Comparison of ENCODE assay signal across 9 cellular contexts in genomic region chr12:52190860-52191729, GRCh38. TPM values are rescaled to one million over a fixed set of nuclear protein-coding genes. Genes with fewer than 3 reads are reported as not detected.
DNase-seq lines count a peak whose midpoint lies in the region; ATAC-seq and TF ChIP-seq lines count a peak whose summit lies in the region.
"Had no signal": no experiment of that assay in that cellular context is flagged by ENCODE, and none has a peak within 500 bp of the region (broad histone marks: within the 10 kb centered on the region; RNA-seq: fewer than 3 reads in every experiment).

No MANE protein-coding gene starts in this region.

- WGBS in thyroid gland, 2 donors = 86 to 91% methylated on average over 9 to 11 of the region's 16 CpGs

- CTCF ChIA-PET in HEK293 (lab: Yijun Ruan, JAX) = interaction anchor here (0.6 to 5.7 kb wide), 8 partner anchors 11 to 167 kb away, joined by 3 to 53 read pairs (median 6); no protein-coding TSS in a partner anchor

- no peak for DNase-seq in adipocyte (ENCODE audit: low read depth)
- DNase-seq in kidney tubule cell (ENCODE audit: low spot score) = peak; percentile 80
- no peak for DNase-seq in thyroid gland
- DNase-seq in progenitor cell of endocrine pancreas (ENCODE audit: low spot score, unreplicated experiment) = no peak
- no peak for DNase-seq in left ventricle myocardium superior
- DNase-seq: NCI-H2081 had no signal

- H3K36me3 ChIP-seq in HEK293 (ENCODE audit: control insufficient read depth in 2 of 2, insufficient read depth in 1 of 2, low read length in 2 of 2) (no peaks in the 10 kb centered on the region), adipocyte (ENCODE audit: control insufficient read depth, insufficient read depth, low read length, severe bottlenecking) (no peaks in the 10 kb centered on the region), thyroid gland (no peaks in the 10 kb centered on the region)
- H3K36me3 ChIP-seq: cardiac muscle cell had no signal

- no peak for ATAC-seq in activated T-helper 17 cell treated with anti-CD3 and anti-CD28 coated beads, Interleukin-2, amount 50 U/mL, for 72 hours (replicated peaks)
- no peak for ATAC-seq in left ventricle myocardium superior

- H3K4me1 Mint-ChIP-seq in activated T-helper 17 cell treated with anti-CD3 and anti-CD28 coated beads, Interleukin-2, amount 50 U/mL, for 72 hours = peaks cover 17% of the 10 kb centered on the region
- H3K4me1 Mint-ChIP-seq in progenitor cell of endocrine pancreas (ENCODE audit: low read depth) = no peaks in the 10 kb centered on the region

- H3K27me3 ChIP-seq in adipocyte (replicated peaks; ENCODE audit: control insufficient read depth, insufficient read depth, low read length) (no peaks in the 10 kb centered on the region), thyroid gland (no peaks in the 10 kb centered on the region)

- POLR2A ChIA-PET in HEK293 (lab: Yijun Ruan, JAX) = interaction anchor here (0.7 to 2.3 kb wide), 12 partner anchors 8 to 683 kb away, joined by 3 to 19 read pairs (median 4); no protein-coding TSS in a partner anchor

- H3K4me3 ChIP-seq in HEK293 (ENCODE audit: low read depth, low read length) = peak overlapping the region; percentile 6
- no peak overlapping the region for H3K4me3 ChIP-seq in adipocyte (ENCODE audit: low read length)
- no peak overlapping the region for H3K4me3 ChIP-seq in thyroid gland (replicated peaks in 1 of 3)
- H3K4me3 ChIP-seq: cardiac muscle cell had no signal

- H3K27ac ChIP-seq in HEK293 (ENCODE audit: extremely low read depth, low read depth, low read length) (no peak overlapping the region), thyroid gland (peak overlapping the region; percentile 89 to 97 (median 90))
- H3K27ac ChIP-seq: cardiac muscle cell had no signal

- H3K9ac ChIP-seq in adipocyte (ENCODE audit: low read length) = peak overlapping the region; percentile 30

- H3K9me3 Mint-ChIP-seq in activated T-helper 17 cell treated with anti-CD3 and anti-CD28 coated beads, Interleukin-2, amount 50 U/mL, for 72 hours = no peaks in the 10 kb centered on the region
- no peaks in the 10 kb centered on the region for H3K9me3 Mint-ChIP-seq in progenitor cell of endocrine pancreas (ENCODE audit: low read depth)

- no peaks in the 10 kb centered on the region for H3K9me3 ChIP-seq in HEK293 (ENCODE audit: control insufficient read depth, insufficient read depth, low read depth, low read length)
- no peaks in the 10 kb centered on the region for H3K9me3 ChIP-seq in adipocyte (ENCODE audit: control insufficient read depth, low read length)
- no peaks in the 10 kb centered on the region for H3K9me3 ChIP-seq in thyroid gland

- TF ChIP-seq POLR2A in thyroid gland (IDR thresholded peaks at IDR 0.05) = no peak

- H3K27me3 Mint-ChIP-seq in activated T-helper 17 cell treated with anti-CD3 and anti-CD28 coated beads, Interleukin-2, amount 50 U/mL, for 72 hours = peaks cover 4% of the 10 kb centered on the region
- H3K27me3 Mint-ChIP-seq in progenitor cell of endocrine pancreas = peaks cover 15% of the 10 kb centered on the region

- TF ChIP-seq CTCF in HEK293 (tag by site-specific recombination; IDR thresholded peaks at IDR 0.05) (no peak), thyroid gland (IDR thresholded peaks at IDR 0.05) (no peak), progenitor cell of endocrine pancreas (IDR thresholded peaks at IDR 0.05; ENCODE audit: unreplicated experiment) (no peak)

- intact Hi-C loops in thyroid gland (cut with DNase I) = no loop called here
- intact Hi-C loops in left ventricle myocardium superior (cut with micrococcal nuclease) = no loop called here

- no peak overlapping the region for H3K4me3 Mint-ChIP-seq in activated T-helper 17 cell treated with anti-CD3 and anti-CD28 coated beads, Interleukin-2, amount 50 U/mL, for 72 hours
- no peak overlapping the region for H3K4me3 Mint-ChIP-seq in progenitor cell of endocrine pancreas (ENCODE audit: low read depth)

- no peaks in the 10 kb centered on the region for H3K36me3 Mint-ChIP-seq in activated T-helper 17 cell treated with anti-CD3 and anti-CD28 coated beads, Interleukin-2, amount 50 U/mL, for 72 hours (ENCODE audit: low read depth)
- H3K36me3 Mint-ChIP-seq in progenitor cell of endocrine pancreas (ENCODE audit: insufficient read depth) = no peaks in the 10 kb centered on the region

- H3K27ac Mint-ChIP-seq in activated T-helper 17 cell treated with anti-CD3 and anti-CD28 coated beads, Interleukin-2, amount 50 U/mL, for 72 hours = no peak overlapping the region
- H3K27ac Mint-ChIP-seq in progenitor cell of endocrine pancreas = no peak overlapping the region

- peaks cover 2% of the 10 kb centered on the region; the same call in 1 of the 2 replicates for H3K4me1 ChIP-seq in HEK293 (ENCODE audit: control insufficient read depth, insufficient read depth, low read length)
- H3K4me1 ChIP-seq in adipocyte (ENCODE audit: control insufficient read depth, insufficient read depth, low read length) = peaks cover 69% of the 10 kb centered on the region
- H3K4me1 ChIP-seq in thyroid gland = peaks cover 37 to 66% of the 10 kb centered on the region in 2 donors

TF ChIP-seq in HEK293, 187 proteins besides CTCF, POLR2A, EP300 and RAD21:
- no peak for TF ChIP-seq BCL11B (tag by site-specific recombination; IDR thresholded peaks at IDR 0.05; ENCODE audit: low read depth)
- no peak for TF ChIP-seq ZNF664 (tag by site-specific recombination; IDR thresholded peaks at IDR 0.05)
- TF ChIP-seq GLIS1 (tag by site-specific recombination; IDR thresholded peaks at IDR 0.05) = peak; percentile 22; the same call in 1 of the 2 replicates
- TF ChIP-seq ZNF843 (tag by site-specific recombination; IDR thresholded peaks at IDR 0.05) = no peak
- TF ChIP-seq, protein P1, sequence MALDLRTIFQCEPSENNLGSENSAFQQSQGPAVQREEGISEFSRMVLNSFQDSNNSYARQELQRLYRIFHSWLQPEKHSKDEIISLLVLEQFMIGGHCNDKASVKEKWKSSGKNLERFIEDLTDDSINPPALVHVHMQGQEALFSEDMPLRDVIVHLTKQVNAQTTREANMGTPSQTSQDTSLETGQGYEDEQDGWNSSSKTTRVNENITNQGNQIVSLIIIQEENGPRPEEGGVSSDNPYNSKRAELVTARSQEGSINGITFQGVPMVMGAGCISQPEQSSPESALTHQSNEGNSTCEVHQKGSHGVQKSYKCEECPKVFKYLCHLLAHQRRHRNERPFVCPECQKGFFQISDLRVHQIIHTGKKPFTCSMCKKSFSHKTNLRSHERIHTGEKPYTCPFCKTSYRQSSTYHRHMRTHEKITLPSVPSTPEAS (tag by site-specific recombination; IDR thresholded peaks at IDR 0.05) = no peak
- TF ChIP-seq GLIS2 (tag by site-specific recombination; IDR thresholded peaks at IDR 0.05) = peak; percentile 42; the same call in 1 of the 2 replicates
- TF ChIP-seq PBX3 (CRISPR knock-in tag; IDR thresholded peaks at IDR 0.05) = no peak
- TF ChIP-seq SCRT2 (tag by site-specific recombination; IDR thresholded peaks at IDR 0.05) = peak; percentile 68
- 0 out of 2 replicates have a peak, but pooled peaks have one; percentile 19 for TF ChIP-seq SCRT1 (tag by site-specific recombination; IDR thresholded peaks at IDR 0.05; ENCODE audit: borderline replicate concordance)
TF ChIP-seq in HEK293: peak in this region for 4.

RNA-seq across cellular contexts. Expression of gene KRT80, which starts 0.7 kb away (rescaled TPM):
- 1 to 10 TPM in 1 of 4 donors, under 1 TPM in 1, not detected in 2; 0.34 to 1.6 TPM for total RNA-seq in thyroid gland
- not detected for total RNA-seq in activated T-helper 17 cell treated with anti-CD3 and anti-CD28 coated beads, Interleukin-2, amount 50 U/mL, for 72 hours
- total RNA-seq in progenitor cell of endocrine pancreas = 0.07 and 0.20 TPM in 2 replicates
- total RNA-seq in left ventricle myocardium superior = not detected
- total RNA-seq: cardiac muscle cell had no signal

RNA-seq across cellular contexts. Expression of gene KRT7, which starts 41.9 kb away (rescaled TPM):
- total RNA-seq in thyroid gland (100 to 1,000 TPM; 333 to 826 (median 460) TPM), progenitor cell of endocrine pancreas (11.6 and 18.2 TPM in 2 replicates), left ventricle myocardium superior (0.69 TPM)
- total RNA-seq in activated T-helper 17 cell treated with anti-CD3 and anti-CD28 coated beads, Interleukin-2, amount 50 U/mL, for 72 hours = 10 to 100 TPM in 1 of 2 donors, 1 to 10 TPM in 1; 7.6 to 12.5 TPM

Comparison
In these comparisons a context has a peak if more than half of its experiments do, and no peak if none do; other contexts are left out.
1. RNA of gene KRT7, which starts 41.9 kb away (total RNA-seq): 333 to 826 TPM in thyroid gland; 7.6 to 12.5 TPM in activated T-helper 17 cell treated with anti-CD3 and anti-CD28 coated beads, Interleukin-2, amount 50 U/mL, for 72 hours, 11.6 to 18.2 TPM in progenitor cell of endocrine pancreas and 0.69 TPM in left ventricle myocardium superior (single experiment); every median in the first group is over 10 times any median in the second.